11 cellular contexts compared by ENCODE assay signal in genomic region chr21:27476696-27477095, GRCh38.
DNase-seq lines count a peak whose midpoint lies in the region; ATAC-seq and TF ChIP-seq lines count a peak whose summit lies in the region.
"Had no signal": no experiment of that assay in that cellular context is flagged by ENCODE, and none has a peak within 500 bp of the region (broad histone marks: within the 10 kb centered on the region; RNA-seq: fewer than 3 reads in every experiment).

No MANE protein-coding gene starts in this region.

- no peaks in the 10 kb centered on the region for H3K27me3 Mint-ChIP-seq in natural killer cell (ENCODE audit: low read depth in 2 of 2)
- H3K27me3 Mint-ChIP-seq: activated CD4-positive, alpha-beta T cell treated with anti-CD3 and anti-CD28 coated beads for 36 hours had no signal

- ATAC-seq in GM21723 (IDR thresholded peaks at IDR 0.05; ENCODE audit: unreplicated experiment) = no peak
- no peak for ATAC-seq in natural killer cell
- ATAC-seq: activated CD4-positive, alpha-beta T cell treated with anti-CD3 and anti-CD28 coated beads for 36 hours; stimulated activated naive CD8-positive, alpha-beta T cell treated with anti-CD3 and anti-CD28 coated beads, Interleukin-15, Interleukin-2, amounts not matched to agents 100 U/mL and 50 U/mL, for 24 hours had no signal

- no peak overlapping the region for H3K27ac Mint-ChIP-seq in natural killer cell
- H3K27ac Mint-ChIP-seq: activated CD4-positive, alpha-beta T cell treated with anti-CD3 and anti-CD28 coated beads for 36 hours had no signal

- H3K9me3 Mint-ChIP-seq in natural killer cell = peaks cover 3 to 9% of the 10 kb centered on the region in 2 donors

- no peak overlapping the region for H3K27ac ChIP-seq in WERI-Rb-1

- intact Hi-C loops in natural killer cell (cut with micrococcal nuclease) = no loop called here

- H3K36me3 Mint-ChIP-seq in natural killer cell = no peaks in the 10 kb centered on the region

- no peaks in the 10 kb centered on the region for H3K9me3 ChIP-seq in WERI-Rb-1 (ENCODE audit: severe bottlenecking)

- no peak overlapping the region for H3K4me3 Mint-ChIP-seq in natural killer cell
- H3K4me3 Mint-ChIP-seq: activated CD4-positive, alpha-beta T cell treated with anti-CD3 and anti-CD28 coated beads for 36 hours had no signal

- no peaks in the 10 kb centered on the region for H3K4me1 Mint-ChIP-seq in natural killer cell
- H3K4me1 Mint-ChIP-seq: activated CD4-positive, alpha-beta T cell treated with anti-CD3 and anti-CD28 coated beads for 36 hours had no signal

- TF ChIP-seq CTCF in natural killer cell (IDR thresholded peaks at IDR 0.05) (no peak), WERI-Rb-1 (IDR thresholded peaks at IDR 0.05; ENCODE audit: low read depth, low read length) (no peak)

- H3K27me3 ChIP-seq in WERI-Rb-1 (ENCODE audit: insufficient read depth, low read depth, severe bottlenecking) = peaks cover 61% of the 10 kb centered on the region

- H3K36me3 ChIP-seq in WERI-Rb-1 = no peaks in the 10 kb centered on the region

- DNase-seq in AG08395 (ENCODE audit: low spot score) (peak; percentile 61), MV-4-11 (lab: John Stamatoyannopoulos, UW) (peak; percentile 3), epidermal melanocyte (ENCODE audit: insufficient read length, low spot score) (peak; percentile 44), medulla oblongata (ENCODE audit: extremely low spot score) (peak; percentile 60), natural killer cell (no peak), WERI-Rb-1 (no peak), COLO668 (lab: John Stamatoyannopoulos, UW; ENCODE audit: unreplicated experiment) (no peak)
- DNase-seq: activated CD4-positive, alpha-beta T cell treated with anti-CD3 and anti-CD28 coated beads for 36 hours; stimulated activated naive CD8-positive, alpha-beta T cell treated with anti-CD3 and anti-CD28 coated beads, Interleukin-15, Interleukin-2, amounts not matched to agents 100 U/mL and 50 U/mL, for 24 hours had no signal

- H3K4me3 ChIP-seq in WERI-Rb-1 (ENCODE audit: low read depth, low read length) = no peak overlapping the region
- H3K4me3 ChIP-seq: skin epidermis had no signal

Comparison
In these comparisons a context has a peak if more than half of its experiments do, and no peak if none do; other contexts are left out.
1. DNase-seq: peak in AG08395 (single experiment), MV-4-11 (single experiment), epidermal melanocyte (single experiment) and medulla oblongata (single experiment); none in natural killer cell (single experiment), WERI-Rb-1 (single experiment) and COLO668 (single experiment).